Comparison of ENCODE assay signal across 23 cellular contexts in the genomic region with DNA sequence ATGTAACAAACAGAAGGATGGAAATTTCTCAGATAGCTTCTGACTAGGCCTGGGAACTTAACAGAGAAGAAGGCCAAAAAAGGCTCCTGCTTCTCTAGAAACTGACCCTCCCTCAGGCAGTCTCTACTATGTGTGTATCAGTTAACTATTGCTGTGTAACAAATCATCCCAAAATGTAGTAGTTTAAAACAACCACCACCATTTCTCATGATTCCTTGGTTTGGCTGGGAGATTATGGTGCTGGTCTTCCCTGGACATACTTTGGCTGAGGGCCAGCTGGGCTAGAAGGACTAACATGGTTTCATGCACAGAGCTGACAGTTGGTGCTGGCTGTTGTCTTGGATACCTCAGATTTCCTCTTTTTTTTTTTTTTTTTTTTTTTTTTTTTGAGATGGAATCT.
"Had no signal": no experiment of that assay in that cellular context is flagged by ENCODE, and none has a peak within 500 bp of the region (broad histone marks: within the 10 kb centered on the region; RNA-seq: fewer than 3 reads in every experiment).

No MANE protein-coding gene starts in this region.

- H3K9me3 Mint-ChIP-seq: activated B cell treated with CpG ODN at 0.5 μM for 24 hours; activated CD4-positive, alpha-beta memory T cell treated with anti-CD3 and anti-CD28 coated beads for 36 hours; activated CD4-positive, alpha-beta T cell treated with anti-CD3 and anti-CD28 coated beads, Interleukin-2, amount 10 ng/mL, durations not matched to agents 7 days and 5 days; activated naive CD4-positive, alpha-beta T cell treated with anti-CD3 and anti-CD28 coated beads for 36 hours; activated T-cell treated with anti-CD3 and anti-CD28 coated beads, Interleukin-2, amount 50 U/mL, for 4 hours; T-helper 1 cell treated with Interleukin-12 subunit alpha and Interleukin-12 subunit beta and Interleukin-4 antibody, amounts not matched to agents 30 μg/mL and 1 μg/mL, for 36 hours had no signal

- H3K27me3 ChIP-seq: cardiac muscle cell, MG63 had no signal

- DNase-seq: activated B cell treated with CpG ODN at 0.5 μM for 24 hours; activated CD4-positive, alpha-beta memory T cell treated with anti-CD3 and anti-CD28 coated beads for 36 hours; activated CD4-positive, alpha-beta T cell treated with anti-CD3 and anti-CD28 coated beads, Interleukin-2, amount 10 ng/mL, durations not matched to agents 7 days and 5 days; activated CD8-positive, alpha-beta memory T cell treated with anti-CD3 and anti-CD28 coated beads for 24 hours; activated effector memory CD4-positive, alpha-beta T cell treated with anti-CD3 and anti-CD28 coated beads, Interleukin-2, amount 50 U/mL, for 16 hours; activated naive CD4-positive, alpha-beta T cell treated with anti-CD3 and anti-CD28 coated beads for 36 hours; activated T-cell treated with anti-CD3 and anti-CD28 coated beads, Interleukin-2, amount 50 U/mL, for 4 hours; amygdala; MG63; MV-4-11; NCI-H1092 treated with DMSO at 0.1 percent for 48 hours; NCI-H1436; NCI-H1694 treated with DMSO at 0.1 percent for 48 hours; NCI-H2081 treated with DMSO at 0.1 percent for 48 hours; NCI-H2171; NCI-H2227 treated with DMSO at 0.1 percent for 48 hours; NCI-H526; NCI-H82; SHP77 had no signal

- H3K4me1 Mint-ChIP-seq: activated B cell treated with CpG ODN at 0.5 μM for 24 hours; activated CD4-positive, alpha-beta T cell treated with anti-CD3 and anti-CD28 coated beads, Interleukin-2, amount 10 ng/mL, durations not matched to agents 7 days and 5 days had no signal

- H3K27ac Mint-ChIP-seq: activated B cell treated with CpG ODN at 0.5 μM for 24 hours; activated CD4-positive, alpha-beta memory T cell treated with anti-CD3 and anti-CD28 coated beads for 36 hours; activated CD4-positive, alpha-beta T cell treated with anti-CD3 and anti-CD28 coated beads, Interleukin-2, amount 10 ng/mL, durations not matched to agents 7 days and 5 days; activated naive CD4-positive, alpha-beta T cell treated with anti-CD3 and anti-CD28 coated beads for 36 hours; activated naive CD8-positive, alpha-beta T cell; brain; T-helper 1 cell treated with Interleukin-12 subunit alpha and Interleukin-12 subunit beta and Interleukin-4 antibody, amounts not matched to agents 30 μg/mL and 1 μg/mL, for 36 hours had no signal

- H3K27ac ChIP-seq: cardiac muscle cell had no signal

- H3K4me3 ChIP-seq: cardiac muscle cell, MG63 had no signal

- H3K27me3 Mint-ChIP-seq: activated B cell treated with CpG ODN at 0.5 μM for 24 hours; activated CD4-positive, alpha-beta memory T cell treated with anti-CD3 and anti-CD28 coated beads for 36 hours; activated CD4-positive, alpha-beta T cell treated with anti-CD3 and anti-CD28 coated beads, Interleukin-2, amount 10 ng/mL, durations not matched to agents 7 days and 5 days; activated naive CD8-positive, alpha-beta T cell; brain had no signal

- ATAC-seq: activated T-cell treated with anti-CD3 and anti-CD28 coated beads, Interleukin-2, amount 50 U/mL, for 4 hours had no signal

- H3K36me3 ChIP-seq: cardiac muscle cell, MG63 had no signal

- H3K4me3 Mint-ChIP-seq: activated B cell treated with CpG ODN at 0.5 μM for 24 hours; activated CD4-positive, alpha-beta memory T cell treated with anti-CD3 and anti-CD28 coated beads for 36 hours; activated CD4-positive, alpha-beta T cell treated with anti-CD3 and anti-CD28 coated beads, Interleukin-2, amount 10 ng/mL, durations not matched to agents 7 days and 5 days; activated naive CD4-positive, alpha-beta T cell treated with anti-CD3 and anti-CD28 coated beads for 36 hours; activated naive CD8-positive, alpha-beta T cell; activated T-cell treated with anti-CD3 and anti-CD28 coated beads, Interleukin-2, amount 50 U/mL, for 4 hours; brain; T-helper 1 cell treated with Interleukin-12 subunit alpha and Interleukin-12 subunit beta and Interleukin-4 antibody, amounts not matched to agents 30 μg/mL and 1 μg/mL, for 36 hours had no signal

- H3K36me3 Mint-ChIP-seq: activated CD4-positive, alpha-beta memory T cell treated with anti-CD3 and anti-CD28 coated beads for 36 hours; brain had no signal
